In genomic region chr5:156920042-156920860, GRCh38 we compare ENCODE assay signal across 8 cellular contexts. TPM values are rescaled to one million over a fixed set of nuclear protein-coding genes. Genes with fewer than 3 reads are reported as not detected.
DNase-seq lines count a peak whose midpoint lies in the region; ATAC-seq, FAIRE-seq and TF ChIP-seq lines count a peak whose summit lies in the region.

No MANE protein-coding gene starts in this region.

- no peaks in the 10 kb centered on the region for H3K9me3 ChIP-seq in CD4-positive, alpha-beta T cell (ENCODE audit: control insufficient read depth, low read length)
- H3K9me3 ChIP-seq in GM12878 (replicated peaks; ENCODE audit: control insufficient read depth, insufficient read depth, low read length) (no peaks in the 10 kb centered on the region), thyroid gland (no peaks in the 10 kb centered on the region)

- H3K4me2 ChIP-seq in GM12878 (ENCODE audit: control insufficient read depth, insufficient read depth), result peak overlapping the region; percentile 32

- 38% methylated on average over 7 of the region's 7 CpGs for WGBS in GM12878 (ENCODE audit: insufficient coverage, insufficient replicate concordance, low lambda C conversion rate, missing lambda C conversion rate)
- WGBS in thyroid gland, 2 donors, result 72 to 80% methylated on average over 7 of the region's 7 CpGs

- intact Hi-C loops in CD4-positive, alpha-beta T cell (cut with DNase I, micrococcal nuclease), result no loop called here
- intact Hi-C loops in GM12878 (cut with micrococcal nuclease; ENCODE audit: unreplicated experiment), result loop anchor here (2.0 to 10.0 kb wide), 4 partner anchors 27 to 352 kb away; no protein-coding TSS in a partner anchor
- intact Hi-C loops in thyroid gland (cut with DNase I), result no loop called here

- no peak for TF ChIP-seq CTCF in CD4-positive, alpha-beta T cell (IDR thresholded peaks at IDR 0.05)
- TF ChIP-seq CTCF in GM12878 (IDR thresholded peaks at IDR 0.05 in 2 of 3, conservative IDR thresholded peaks at IDR 0.05 in 1 of 3; ENCODE audit: control insufficient read depth in 2 of 3, extremely low read depth in 1 of 3, insufficient read depth in 1 of 3, low read depth in 3 of 3, low read length in 3 of 3), result no peak
- no peak for TF ChIP-seq CTCF in thyroid gland (IDR thresholded peaks at IDR 0.05)

- TF ChIP-seq RAD21 in GM12878 (IDR thresholded peaks at IDR 0.05; ENCODE audit: insufficient read depth, low read depth, low read length), result no peak

- H2AFZ ChIP-seq in GM12878 (ENCODE audit: control insufficient read depth, low read depth, low read length), result no peak overlapping the region

- H3K4me3 ChIP-seq in GM12878 (peak overlapping the region; percentile 63), thyroid gland (replicated peaks in 1 of 3) (no peak overlapping the region)

- no peak for ATAC-seq in CD4-positive, alpha-beta T cell (ENCODE audit: poor library complexity)
- ATAC-seq in GM21390 (IDR thresholded peaks at IDR 0.05; ENCODE audit: unreplicated experiment) (peak; percentile 44), HG03575 (IDR thresholded peaks at IDR 0.05; ENCODE audit: extremely low read depth, insufficient number of reproducible peaks, low FRiP score, unreplicated experiment) (peak; percentile 25), GM12878 (peak; percentile 68)

- FAIRE-seq in GM12878 (lab: Jason Lieb, UNC), result peak; percentile 77
- no peak for FAIRE-seq in frontal cortex (lab: Jason Lieb, UNC)

- no peaks in the 10 kb centered on the region for H4K20me1 ChIP-seq in GM12878 (ENCODE audit: control insufficient read depth, insufficient read depth)

- H3K4me1 Mint-ChIP-seq in CD4-positive, alpha-beta T cell (ENCODE audit: low read depth), result peaks cover 47% of the 10 kb centered on the region

- SMC1A ChIA-PET in GM12878 (lab: Charles Lee; ENCODE audit: uncharacterized antibody, unreplicated experiment), result interaction anchor here (0.8 to 11.8 kb wide), 30 partner anchors 10 to 297 kb away, joined by 3 to 228 read pairs (median 6); partner anchors contain the start of genes HAVCR2 and MED7

- TF ChIP-seq POLR2A in GM12878 (IDR thresholded peaks at IDR 0.05; ENCODE audit: low read depth, low read length) (no peak), thyroid gland (IDR thresholded peaks at IDR 0.05) (no peak)

- DNase-seq in CD4-positive, alpha-beta T cell, result no peak
- peak; percentile 77 for DNase-seq in GM12878 (ENCODE audit: low read depth, low spot score)
- DNase-seq in thyroid gland, result peak; percentile 11 to 31
- no peak for DNase-seq in DMS 273 (lab: John Stamatoyannopoulos, UW; ENCODE audit: unreplicated experiment)
- no peak for DNase-seq in frontal cortex (ENCODE audit: low spot score in 2 of 2)
- no peak for DNase-seq in SKM-1 (lab: John Stamatoyannopoulos, UW; ENCODE audit: unreplicated experiment)

- H3K27me3 Mint-ChIP-seq in CD4-positive, alpha-beta T cell, result no peaks in the 10 kb centered on the region

- CTCF ChIA-PET in CD4-positive, alpha-beta T cell (lab: Charles Lee), result interaction anchor here (0.6 kb wide), 1 partner anchor 40 kb away, joined by 3 read pairs; no protein-coding TSS in a partner anchor
- CTCF ChIA-PET in GM12878 (lab: Yijun Ruan, JAX), result interaction anchor here (0.6 to 8.5 kb wide), 20 partner anchors 9 to 437 kb away, joined by 3 to 76 read pairs (median 4); partner anchors contain the start of gene MED7

- RAD21 ChIA-PET in GM12878 (lab: Charles Lee; ENCODE audit: unreplicated experiment), result interaction anchor here (0.6 to 9.4 kb wide), 23 partner anchors 9 to 352 kb away, joined by 3 to 218 read pairs (median 4); partner anchors contain the start of gene MED7

- H3K27me3 ChIP-seq in CD4-positive, alpha-beta T cell (ENCODE audit: control insufficient read depth, insufficient read depth, low read length), result no peaks in the 10 kb centered on the region
- H3K27me3 ChIP-seq in GM12878 (replicated peaks in 1 of 2; ENCODE audit: control insufficient read depth in 2 of 2, insufficient read depth in 2 of 2, low read length in 1 of 2) (no peaks in the 10 kb centered on the region), thyroid gland (no peaks in the 10 kb centered on the region)

- peak overlapping the region; percentile 81 for H3K9ac ChIP-seq in GM12878 (ENCODE audit: control insufficient read depth, insufficient read depth, low read length)

- H3K36me3 ChIP-seq in GM12878 (ENCODE audit: control insufficient read depth in 2 of 2, insufficient read depth in 2 of 2, low read length in 1 of 2), result no peaks in the 10 kb centered on the region; a peak in 1 of 4 replicates
- H3K36me3 ChIP-seq in thyroid gland, result no peaks in the 10 kb centered on the region

- no peak overlapping the region for H3K4me3 Mint-ChIP-seq in CD4-positive, alpha-beta T cell

- TF ChIP-seq EP300 in GM12878 (IDR thresholded peaks at IDR 0.05; ENCODE audit: borderline replicate concordance in 1 of 2, control insufficient read depth in 1 of 2, low read depth in 2 of 2, low read length in 2 of 2), result peak; percentile 80 to 88; a peak in 3 of 4 replicates

- BruUV-seq in GM12878 (replicated peaks; lab: Mats Ljungman, UMichigan), result no TSS peak

- H3K9me3 Mint-ChIP-seq in CD4-positive, alpha-beta T cell, result peaks cover 3% of the 10 kb centered on the region

- in situ Hi-C loops in GM12878 (cut with MboI), result no loop called here

- H3K79me2 ChIP-seq in GM12878 (ENCODE audit: control insufficient read depth, insufficient read depth, low read length), result peaks cover 26% of the 10 kb centered on the region

- no peak overlapping the region for H3K27ac ChIP-seq in CD4-positive, alpha-beta T cell (ENCODE audit: low read depth, low read length)
- peak overlapping the region; percentile 93 for H3K27ac ChIP-seq in GM12878 (ENCODE audit: control insufficient read depth, insufficient read depth)
- H3K27ac ChIP-seq in thyroid gland, result peak overlapping the region in 1 of 3 donors; percentile 35

- H3K27ac Mint-ChIP-seq in CD4-positive, alpha-beta T cell, result peak overlapping the region; percentile 5

- POLR2A ChIA-PET in CD4-positive, alpha-beta T cell (lab: Charles Lee), result no interaction called here
- POLR2A ChIA-PET in GM12878 (lab: Charles Lee), result interaction anchor here (0.6 to 7.3 kb wide), 19 partner anchors 9 to 352 kb away, joined by 3 to 81 read pairs (median 5); partner anchors contain the start of genes HAVCR2 and MED7

- H3K4me1 ChIP-seq in GM12878 (ENCODE audit: control insufficient read depth, insufficient read depth, low read length) (peaks cover 17% of the 10 kb centered on the region), thyroid gland (peaks cover 0 to 13% of the 10 kb centered on the region in 2 donors)

- peaks cover 3% of the 10 kb centered on the region for H3K36me3 Mint-ChIP-seq in CD4-positive, alpha-beta T cell (ENCODE audit: low read depth)

TF ChIP-seq in GM12878, 131 proteins besides CTCF, POLR2A, EP300 and RAD21 (continues in another document):
- TF ChIP-seq BHLHE40 (IDR thresholded peaks at IDR 0.05; ENCODE audit: borderline replicate concordance in 1 of 2, low read depth in 2 of 2, low read length in 1 of 2) (peak in 1 of 2 experiments; percentile 58; a peak in 1 of 4 replicates), TCF7 (IDR thresholded peaks at IDR 0.05; ENCODE audit: borderline replicate concordance) (no peak), ZNF622 (IDR thresholded peaks at IDR 0.05) (no peak), NBN (IDR thresholded peaks at IDR 0.05) (peak; percentile 73)
- TF ChIP-seq, protein P1, sequence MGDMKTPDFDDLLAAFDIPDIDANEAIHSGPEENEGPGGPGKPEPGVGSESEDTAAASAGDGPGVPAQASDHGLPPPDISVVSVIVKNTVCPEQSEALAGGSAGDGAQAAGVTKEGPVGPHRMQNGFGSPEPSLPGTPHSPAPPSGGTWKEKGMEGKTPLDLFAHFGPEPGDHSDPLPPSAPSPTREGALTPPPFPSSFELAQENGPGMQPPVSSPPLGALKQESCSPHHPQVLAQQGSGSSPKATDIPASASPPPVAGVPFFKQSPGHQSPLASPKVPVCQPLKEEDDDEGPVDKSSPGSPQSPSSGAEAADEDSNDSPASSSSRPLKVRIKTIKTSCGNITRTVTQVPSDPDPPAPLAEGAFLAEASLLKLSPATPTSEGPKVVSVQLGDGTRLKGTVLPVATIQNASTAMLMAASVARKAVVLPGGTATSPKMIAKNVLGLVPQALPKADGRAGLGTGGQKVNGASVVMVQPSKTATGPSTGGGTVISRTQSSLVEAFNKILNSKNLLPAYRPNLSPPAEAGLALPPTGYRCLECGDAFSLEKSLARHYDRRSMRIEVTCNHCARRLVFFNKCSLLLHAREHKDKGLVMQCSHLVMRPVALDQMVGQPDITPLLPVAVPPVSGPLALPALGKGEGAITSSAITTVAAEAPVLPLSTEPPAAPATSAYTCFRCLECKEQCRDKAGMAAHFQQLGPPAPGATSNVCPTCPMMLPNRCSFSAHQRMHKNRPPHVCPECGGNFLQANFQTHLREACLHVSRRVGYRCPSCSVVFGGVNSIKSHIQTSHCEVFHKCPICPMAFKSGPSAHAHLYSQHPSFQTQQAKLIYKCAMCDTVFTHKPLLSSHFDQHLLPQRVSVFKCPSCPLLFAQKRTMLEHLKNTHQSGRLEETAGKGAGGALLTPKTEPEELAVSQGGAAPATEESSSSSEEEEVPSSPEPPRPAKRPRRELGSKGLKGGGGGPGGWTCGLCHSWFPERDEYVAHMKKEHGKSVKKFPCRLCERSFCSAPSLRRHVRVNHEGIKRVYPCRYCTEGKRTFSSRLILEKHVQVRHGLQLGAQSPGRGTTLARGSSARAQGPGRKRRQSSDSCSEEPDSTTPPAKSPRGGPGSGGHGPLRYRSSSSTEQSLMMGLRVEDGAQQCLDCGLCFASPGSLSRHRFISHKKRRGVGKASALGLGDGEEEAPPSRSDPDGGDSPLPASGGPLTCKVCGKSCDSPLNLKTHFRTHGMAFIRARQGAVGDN (IDR thresholded peaks at IDR 0.05), result peak; percentile 53; the same call in 1 of the 2 replicates

RNA-seq across cellular contexts. Expression of gene TIMD4, which starts 42.8 kb away (rescaled TPM):
- total RNA-seq in CD4-positive, alpha-beta T cell, result 1 to 10 TPM; 1.6 to 2.0 TPM
- total RNA-seq in GM12878 (2013; cell fraction: nucleolus; rRNA removed), result 4.0 and 10.0 TPM in 2 replicates
- total RNA-seq in GM12878 (2014; rRNA removed) (2.7 and 3.7 TPM in 2 replicates), GM12878 (2014; rRNA removed; fragmentation: Illumina TruSeq; extraction: Trizol) (1.9 and 2.0 TPM in 2 replicates), GM12878 (2021) (2.9 and 4.2 TPM in 2 replicates), thyroid gland (1 to 10 TPM; 2.4 to 4.5 (median 3.0) TPM), frontal cortex (under 0.01 TPM)
- 0.26 TPM for polyA plus RNA-seq in GM12878 (2011; ENCODE audit: low read depth)
- polyA plus RNA-seq in GM12878 (2011; rRNA removed) (15.4 and 17.4 TPM in 2 replicates), GM12878 (2014; fragmentation: Illumina TruSeq; extraction: Trizol) (0.89 and 1.3 TPM in 2 replicates), GM12878 (2014; fragmentation: Nextera tagmentation; extraction: Ambion mirVana) (1 to 10 TPM; 7.6 to 8.5 TPM), GM12878 (2014; rRNA removed) (2.4 and 2.8 TPM in 2 replicates), GM12878 (2016; fragmentation: Nextera tagmentation; extraction: Ambion mirVana) (10 to 100 TPM in 1 of 2 experiments, 1 to 10 TPM in 1; 9.4 to 10.6 TPM)
- polyA plus RNA-seq in GM12878 (2011; cell fraction: cytosol; rRNA removed), result 4.3 and 4.8 TPM in 2 replicates
- polyA plus RNA-seq in GM12878 (2011; cell fraction: nucleus; rRNA removed), result 2.8 and 5.4 TPM in 2 replicates
- 5.6 and 6.1 TPM in 2 replicates for polyA plus RNA-seq in GM12878 (2012)
- polyA minus RNA-seq in GM12878 (2011; rRNA and poly(A)+ RNA removed), result 1.6 and 5.0 TPM in 2 replicates
- 1.9 TPM in 1 of 2 replicates, not detected in the other for polyA minus RNA-seq in GM12878 (2011; cell fraction: cytosol; rRNA and poly(A)+ RNA removed)
- 0.57 and 1.3 TPM in 2 replicates for polyA minus RNA-seq in GM12878 (2011; cell fraction: nucleus; rRNA and poly(A)+ RNA removed)

Comparison
In these comparisons a context has a peak if more than half of its experiments do, and no peak if none do; other contexts are left out.
1. DNase-seq: peak in GM12878 (single experiment) and thyroid gland (2 of 2); none in CD4-positive, alpha-beta T cell (0 of 10), DMS 273 (single experiment), frontal cortex (0 of 2) and SKM-1 (single experiment).